In the genomic region with DNA sequence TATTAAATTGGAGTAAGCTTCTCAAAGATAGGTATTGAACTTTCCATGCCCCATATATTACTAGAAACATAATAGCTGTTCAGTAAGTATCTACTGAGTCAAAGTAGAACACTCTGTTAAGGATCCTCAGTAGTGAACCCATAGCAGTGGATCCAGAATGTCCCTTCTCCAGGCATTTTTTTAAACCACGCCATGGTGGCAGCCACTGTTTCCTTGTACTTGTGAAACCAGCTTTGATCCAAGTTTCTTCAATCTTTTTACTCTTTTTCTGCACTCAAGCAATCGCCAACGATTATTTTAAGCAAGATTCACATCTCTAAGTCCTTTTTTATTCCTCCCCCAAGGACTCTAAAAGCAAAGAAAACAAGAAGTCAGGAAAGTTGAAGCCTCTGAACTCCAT, we compare ENCODE assay signal across 21 cellular contexts.
DNase-seq lines count a peak whose midpoint lies in the region; ATAC-seq and TF ChIP-seq lines count a peak whose summit lies in the region.
"Had no signal": no experiment of that assay in that cellular context is flagged by ENCODE, and none has a peak within 500 bp of the region (broad histone marks: within the 10 kb centered on the region; RNA-seq: fewer than 3 reads in every experiment).

No MANE protein-coding gene starts in this region.

- no peak overlapping the region for H3K4ac ChIP-seq in IMR-90 (ENCODE audit: low read depth, low read length)

- peak overlapping the region; percentile 50; the same call in 1 of the 2 replicates for H3K18ac ChIP-seq in IMR-90 (ENCODE audit: low read depth, low read length)

- no peaks in the 10 kb centered on the region for H3K36me3 ChIP-seq in IMR-90 (ENCODE audit: control insufficient read depth, insufficient read depth, low read length)
- H3K36me3 ChIP-seq in stomach = no peaks in the 10 kb centered on the region
- H3K36me3 ChIP-seq: BE2C, esophagus squamous epithelium, heart left ventricle, prostate gland, thyroid gland had no signal

- 49% methylated on average over 3 of the region's 3 CpGs; no CpG with 5 or more reads in 1 of the 2 experiments for WGBS in IMR-90 (ENCODE audit: extremely low coverage in 2 of 2, insufficient read length in 1 of 2), 2 experiments
- 80 to 91% (median 84%) methylated on average over 3 of the region's 3 CpGs for WGBS in stomach, 5 donors

- no peak overlapping the region for H2AK5ac ChIP-seq in IMR-90 (ENCODE audit: low read depth, low read length)

- no peak overlapping the region for H3K9ac ChIP-seq in IMR-90 (ENCODE audit: low read depth, low read length)

- no peaks in the 10 kb centered on the region for H3K9me1 ChIP-seq in IMR-90 (ENCODE audit: insufficient read depth, low read length)

- no peak overlapping the region for H2BK5ac ChIP-seq in IMR-90 (ENCODE audit: low read depth, low read length, poor library complexity, severe bottlenecking)

- POLR2A ChIA-PET in IMR-90 (lab: Charles Lee; ENCODE audit: unreplicated experiment) = no interaction called here

- ATAC-seq in IMR-90 (ENCODE audit: low read depth) (no peak; the same call in 1 of the 2 replicates), HG02610 (IDR thresholded peaks at IDR 0.05; ENCODE audit: unreplicated experiment) (no peak)
- ATAC-seq: stimulated activated memory B cell treated with anti-CD40 and anti-IgM and Interleukin-4, amounts not matched to agents 10 μg/mL and 1 μg/mL and 100 μg/mL, for 72 hours had no signal

- H3K4me1 Mint-ChIP-seq in brain = peaks cover 82% of the 10 kb centered on the region
- H3K4me1 Mint-ChIP-seq in nephron progenitor cell = peaks cover 82% of the 10 kb centered on the region
- no peaks in the 10 kb centered on the region for H3K4me1 Mint-ChIP-seq in CD14-positive monocyte
- H3K4me1 Mint-ChIP-seq: stimulated activated memory B cell treated with anti-CD40 and anti-IgM and Interleukin-4, amounts not matched to agents 10 μg/mL and 1 μg/mL and 100 μg/mL, for 72 hours had no signal

- no peak overlapping the region for H2AK9ac ChIP-seq in IMR-90 (replicated peaks; ENCODE audit: low read depth, low read length, poor library complexity)

- no peaks in the 10 kb centered on the region for H3K79me1 ChIP-seq in IMR-90 (ENCODE audit: low read depth in 1 of 2, low read length in 2 of 2)

- H3K27ac Mint-ChIP-seq in brain (peak overlapping the region; percentile 73 to 84 (median 79)), nephron progenitor cell (peak overlapping the region; percentile 97), CD14-positive monocyte (no peak overlapping the region)
- H3K27ac Mint-ChIP-seq: stimulated activated memory B cell treated with anti-CD40 and anti-IgM and Interleukin-4, amounts not matched to agents 10 μg/mL and 1 μg/mL and 100 μg/mL, for 72 hours had no signal

- no peaks in the 10 kb centered on the region for H3K36me3 Mint-ChIP-seq in brain
- no peaks in the 10 kb centered on the region for H3K36me3 Mint-ChIP-seq in nephron progenitor cell (ENCODE audit: low read depth)
- no peaks in the 10 kb centered on the region for H3K36me3 Mint-ChIP-seq in CD14-positive monocyte
- H3K36me3 Mint-ChIP-seq: stimulated activated memory B cell treated with anti-CD40 and anti-IgM and Interleukin-4, amounts not matched to agents 10 μg/mL and 1 μg/mL and 100 μg/mL, for 72 hours had no signal

- intact Hi-C loops in IMR-90 (cut with micrococcal nuclease) (no loop called here), stomach (cut with DNase I; ENCODE audit: low total_unique reads) (no loop called here), CD14-positive monocyte (cut with micrococcal nuclease) (no loop called here)

- H4K91ac ChIP-seq in IMR-90 (ENCODE audit: insufficient read depth, low read depth, low read length) = no peak overlapping the region

- TF ChIP-seq EP300 in stomach (IDR thresholded peaks at IDR 0.05) = no peak

- H3K4me2 ChIP-seq in IMR-90 (ENCODE audit: low read depth, low read length) = no peak overlapping the region; the same call in 1 of the 2 replicates

- no peak overlapping the region for H3K14ac ChIP-seq in IMR-90 (replicated peaks; ENCODE audit: low read depth, low read length)

- peak overlapping the region; percentile 63; the same call in 1 of the 2 replicates for H4K5ac ChIP-seq in IMR-90 (ENCODE audit: low read depth, low read length)

- no peak for TF ChIP-seq RAD21 in IMR-90 (IDR thresholded peaks at IDR 0.05; ENCODE audit: low read length)

- no peak overlapping the region for H3K23ac ChIP-seq in IMR-90 (ENCODE audit: low read depth, low read length)

- dilution Hi-C loops in IMR-90 (cut with HindIII; ENCODE audit: low sequenced_read_pairs, unreplicated experiment) = no loop called here

- CTCF ChIA-PET in IMR-90 (lab: Yijun Ruan, JAX) = interaction anchor here (0.5 kb wide), 1 partner anchor 27 kb away, joined by 3 read pairs; no protein-coding TSS in a partner anchor

- no peak overlapping the region for H3K56ac ChIP-seq in IMR-90 (ENCODE audit: extremely low read depth, insufficient read depth, low read length)

- DNase-seq in IMR-90 = no peak
- no peak for DNase-seq in nephron progenitor cell
- DNase-seq in superior temporal gyrus (ENCODE audit: extremely low spot score) = peak; percentile 73
- no peak for DNase-seq in stomach
- no peak for DNase-seq in CD14-positive monocyte (ENCODE audit: low spot score)
- DNase-seq: activated CD4-positive, alpha-beta T cell treated with anti-CD3 and anti-CD28 coated beads, Interleukin-2, amount 50 U/mL, for 48 hours; activated CD4-positive, CD25-positive, alpha-beta regulatory T cell treated with anti-CD3 and anti-CD28 coated beads, Interleukin-2, amount 50 U/mL, for 72 hours; activated naive CD4-positive, alpha-beta T cell; BE2C; esophagus squamous epithelium; foreskin keratinocyte; mammary epithelial cell; SHP77; T-helper 2 cell had no signal

- BruUV-seq in IMR-90 (replicated peaks; lab: Mats Ljungman, UMichigan) = no TSS peak

- peaks cover 9% of the 10 kb centered on the region for H3K27me3 ChIP-seq in IMR-90 (ENCODE audit: control insufficient read depth, insufficient read depth, low read length)
- no peaks in the 10 kb centered on the region for H3K27me3 ChIP-seq in stomach
- H3K27me3 ChIP-seq: BE2C, heart left ventricle, thyroid gland had no signal

- H4K8ac ChIP-seq in IMR-90 (ENCODE audit: low read depth in 2 of 2, low read length in 2 of 2) = no peak overlapping the region

- no peak overlapping the region for H2BK20ac ChIP-seq in IMR-90 (ENCODE audit: low read depth, low read length)

- TF ChIP-seq POLR2A in IMR-90 (IDR thresholded peaks at IDR 0.05; ENCODE audit: low read depth, low read length) = no peak
- no peak for TF ChIP-seq POLR2A in stomach (IDR thresholded peaks at IDR 0.05)

- peaks cover 7% of the 10 kb centered on the region; the same call in 1 of the 2 replicates for H3K4me1 ChIP-seq in IMR-90 (ENCODE audit: control insufficient read depth, insufficient read depth, low read length)
- peaks cover 0 to 14% (median 0%) of the 10 kb centered on the region in 4 donors for H3K4me1 ChIP-seq in stomach
- H3K4me1 ChIP-seq: BE2C, foreskin keratinocyte, prostate gland had no signal

- H3K4me3 Mint-ChIP-seq in brain = no peak overlapping the region
- peak overlapping the region; percentile 49 for H3K4me3 Mint-ChIP-seq in nephron progenitor cell
- no peak overlapping the region for H3K4me3 Mint-ChIP-seq in CD14-positive monocyte
- H3K4me3 Mint-ChIP-seq: neural crest cell; stimulated activated memory B cell treated with anti-CD40 and anti-IgM and Interleukin-4, amounts not matched to agents 10 μg/mL and 1 μg/mL and 100 μg/mL, for 72 hours had no signal

- in situ Hi-C loops in IMR-90 (cut with MboI; ENCODE audit: low sequenced_read_pairs) = no loop called here

- H2AFZ ChIP-seq in IMR-90 (replicated peaks; ENCODE audit: low read length, poor library complexity) = no peak overlapping the region

- no peaks in the 10 kb centered on the region for H4K20me1 ChIP-seq in IMR-90 (ENCODE audit: insufficient read depth, low read length)

- no peak overlapping the region for H2BK120ac ChIP-seq in IMR-90 (ENCODE audit: low read depth, low read length)

- H3K27me3 Mint-ChIP-seq in brain = peaks cover 3% of the 10 kb centered on the region
- H3K27me3 Mint-ChIP-seq in nephron progenitor cell (ENCODE audit: low read depth, poor library complexity) = no peaks in the 10 kb centered on the region
- H3K27me3 Mint-ChIP-seq in CD14-positive monocyte (ENCODE audit: low read depth in 3 of 3) = peaks cover 0 to 1% (median 0%) of the 10 kb centered on the region in 3 donors

- H3K27ac ChIP-seq in IMR-90 (ENCODE audit: insufficient read depth, low read length) (peak overlapping the region; percentile 44; the same call in 1 of the 2 replicates), stomach (peak overlapping the region in 2 of 5 donors; percentile 15 to 22)
- H3K27ac ChIP-seq: foreskin keratinocyte, heart left ventricle, thyroid gland had no signal

- no peak for TF ChIP-seq CTCF in IMR-90 (conservative IDR thresholded peaks at IDR 0.05; ENCODE audit: low read depth, low read length)
- TF ChIP-seq CTCF in brain (conservative IDR thresholded peaks at IDR 0.05) = no peak
- TF ChIP-seq CTCF in nephron progenitor cell (IDR thresholded peaks at IDR 0.05) = no peak
- no peak for TF ChIP-seq CTCF in stomach (IDR thresholded peaks at IDR 0.05)
- no peak for TF ChIP-seq CTCF in CD14-positive monocyte (IDR thresholded peaks at IDR 0.05)

- no peak overlapping the region for H2BK15ac ChIP-seq in IMR-90 (ENCODE audit: low read depth, low read length)

- H3K9me3 Mint-ChIP-seq in brain = peaks cover 0 to 2% (median 0%) of the 10 kb centered on the region in 5 experiments
- no peaks in the 10 kb centered on the region for H3K9me3 Mint-ChIP-seq in nephron progenitor cell
- peaks cover 0 to 2% (median 0%) of the 10 kb centered on the region in 7 donors for H3K9me3 Mint-ChIP-seq in CD14-positive monocyte
- H3K9me3 Mint-ChIP-seq: stimulated activated memory B cell treated with anti-CD40 and anti-IgM and Interleukin-4, amounts not matched to agents 10 μg/mL and 1 μg/mL and 100 μg/mL, for 72 hours had no signal

- H3K9me3 ChIP-seq in IMR-90 (ENCODE audit: control insufficient read depth, insufficient read depth, low read length) (no peaks in the 10 kb centered on the region), stomach (no peaks in the 10 kb centered on the region)
- H3K9me3 ChIP-seq: BE2C, esophagus squamous epithelium, heart left ventricle, prostate gland, thyroid gland had no signal

- H3K4me3 ChIP-seq in IMR-90 (ENCODE audit: insufficient read depth, low read depth, low read length) (no peak overlapping the region), stomach (no peak overlapping the region)
- H3K4me3 ChIP-seq: esophagus squamous epithelium, heart left ventricle, prostate gland, thyroid gland had no signal

TF ChIP-seq in IMR-90, 13 proteins besides CTCF, POLR2A, EP300 and RAD21 (continues in another document):
- TF ChIP-seq FOS (IDR thresholded peaks at IDR 0.05; ENCODE audit: low read depth, low read length) (no peak), NFE2L2 (IDR thresholded peaks at IDR 0.05; ENCODE audit: low read depth, low read length) (no peak), MAFK (IDR thresholded peaks at IDR 0.05; ENCODE audit: low read depth, low read length) (no peak), CEBPB (IDR thresholded peaks at IDR 0.05; ENCODE audit: low read depth, low read length) (no peak), RCOR1 (IDR thresholded peaks at IDR 0.05; ENCODE audit: insufficient replicate concordance, low read length) (no peak)

Comparison
In these comparisons a context has a peak if more than half of its experiments do, and no peak if none do; other contexts are left out.
1. H3K27ac Mint-ChIP-seq: peak in brain (5 of 5) and nephron progenitor cell (single experiment); none in CD14-positive monocyte (0 of 7).